Comparison of ENCODE assay signal across 25 cellular contexts in genomic region chr12:55748230-55748993, GRCh38. TPM values are rescaled to one million over a fixed set of nuclear protein-coding genes. Genes with fewer than 3 reads are reported as not detected.
DNase-seq lines count a peak whose midpoint lies in the region; ATAC-seq and TF ChIP-seq lines count a peak whose summit lies in the region.
"Had no signal": no experiment of that assay in that cellular context is flagged by ENCODE, and none has a peak within 500 bp of the region (broad histone marks: within the 10 kb centered on the region; RNA-seq: fewer than 3 reads in every experiment).

No MANE protein-coding gene starts in this region.

- ATAC-seq in CD4-positive, CD25-positive, alpha-beta regulatory T cell (ENCODE audit: low read depth in 2 of 2), result no peak
- no peak for ATAC-seq in activated naive CD4-positive, alpha-beta T cell treated with anti-CD3 and anti-CD28 coated beads, Interleukin-2, amount 50 U/mL, for 72 hours
- ATAC-seq in naive thymus-derived CD8-positive, alpha-beta T cell, result no peak
- ATAC-seq: activated CD8-positive, alpha-beta memory T cell treated with anti-CD3 and anti-CD28 coated beads, Interleukin-2, amount 10 ng/mL, durations not matched to agents 7 days and 5 days; esophagus mucosa; foreskin keratinocyte; sciatic nerve had no signal

- no TSS peak for BruUV-seq in Calu3 (replicated peaks; lab: Mats Ljungman, UMichigan)

- CTCF ChIA-PET in Calu3 (lab: Charles Lee), result interaction anchor here (0.6 to 1.5 kb wide), 4 partner anchors 11 to 168 kb away, joined by 3 to 7 read pairs (median 5); no protein-coding TSS in a partner anchor

- no peak overlapping the region for H3K4me3 ChIP-seq in CD4-positive, CD25-positive, alpha-beta regulatory T cell (ENCODE audit: low read depth, low read length)
- H3K4me3 ChIP-seq: left ventricle myocardium inferior, SK-N-MC, transverse colon had no signal

- H3K4me1 Mint-ChIP-seq in CD4-positive, CD25-positive, alpha-beta regulatory T cell, result peaks cover 0 to 41% (median 22%) of the 10 kb centered on the region in 4 donors
- peaks cover 10% of the 10 kb centered on the region for H3K4me1 Mint-ChIP-seq in Calu3 (ENCODE audit: low read depth, unreplicated experiment)
- H3K4me1 Mint-ChIP-seq in naive thymus-derived CD8-positive, alpha-beta T cell, result peaks cover 24 to 35% (median 28%) of the 10 kb centered on the region in 4 donors

- no peak for TF ChIP-seq CTCF in Calu3 (IDR thresholded peaks at IDR 0.05; ENCODE audit: unreplicated experiment)

- no peak for DNase-seq in CD4-positive, CD25-positive, alpha-beta regulatory T cell
- no peak for DNase-seq in Calu3
- no peak for DNase-seq in activated naive CD4-positive, alpha-beta T cell treated with anti-CD3 and anti-CD28 coated beads, Interleukin-2, amount 50 U/mL, for 72 hours (ENCODE audit: low spot score in 2 of 2)
- DNase-seq in naive thymus-derived CD8-positive, alpha-beta T cell, result no peak
- DNase-seq in stimulated activated naive CD4-positive, alpha-beta T cell (lab: John Stamatoyannopoulos, UW), result no peak
- no peak for DNase-seq in NCI-H1694 treated with DMSO at 0.1 percent for 48 hours (lab: John Stamatoyannopoulos, UW)
- no peak for DNase-seq in NCI-H774 (lab: John Stamatoyannopoulos, UW)
- DNase-seq: activated CD4-positive, alpha-beta T cell treated with anti-CD3 and anti-CD28 coated beads for 48 hours; activated CD8-positive, alpha-beta memory T cell treated with anti-CD3 and anti-CD28 coated beads, Interleukin-2, amount 10 ng/mL, durations not matched to agents 7 days and 5 days; CD4-positive, alpha-beta memory T cell; effector memory CD4-positive, alpha-beta T cell; foreskin keratinocyte; GOT3; hippocampal formation; left ventricle myocardium inferior; NCI-H1105; NCI-H2029 treated with DMSO at 0.1 percent for 48 hours; NCI-H226; RPMI8226; transverse colon had no signal

- intact Hi-C loops in Calu3 (cut with micrococcal nuclease; ENCODE audit: unreplicated experiment), result no loop called here

- H3K27ac Mint-ChIP-seq in CD4-positive, CD25-positive, alpha-beta regulatory T cell, result peak overlapping the region; percentile 6 to 88 (median 67)
- peak overlapping the region; percentile 1 for H3K27ac Mint-ChIP-seq in Calu3 (ENCODE audit: unreplicated experiment)
- peak overlapping the region; percentile 74 to 75 for H3K27ac Mint-ChIP-seq in activated naive CD4-positive, alpha-beta T cell treated with anti-CD3 and anti-CD28 coated beads, Interleukin-2, amount 50 U/mL, for 72 hours
- H3K27ac Mint-ChIP-seq in naive thymus-derived CD8-positive, alpha-beta T cell, result peak overlapping the region in 8 of 10 donors; percentile 4 to 77 (median 64)

- POLR2A ChIA-PET in naive thymus-derived CD8-positive, alpha-beta T cell (lab: Charles Lee), result interaction anchor here (0.6 kb wide), 1 partner anchor 250 kb away, joined by 5 read pairs; no protein-coding TSS in a partner anchor

- H3K36me3 ChIP-seq in CD4-positive, CD25-positive, alpha-beta regulatory T cell (ENCODE audit: control insufficient read depth, insufficient read depth, low read length), result peaks cover 29% of the 10 kb centered on the region

- no peaks in the 10 kb centered on the region for H3K27me3 Mint-ChIP-seq in CD4-positive, CD25-positive, alpha-beta regulatory T cell
- peaks cover 14% of the 10 kb centered on the region for H3K27me3 Mint-ChIP-seq in Calu3 (ENCODE audit: unreplicated experiment)
- no peaks in the 10 kb centered on the region for H3K27me3 Mint-ChIP-seq in naive thymus-derived CD8-positive, alpha-beta T cell
- H3K27me3 Mint-ChIP-seq: activated CD8-positive, alpha-beta memory T cell treated with anti-CD3 and anti-CD28 coated beads, Interleukin-2, amount 10 ng/mL, durations not matched to agents 7 days and 5 days; CD4-positive, alpha-beta memory T cell had no signal

- H3K9me3 ChIP-seq in CD4-positive, CD25-positive, alpha-beta regulatory T cell (ENCODE audit: control insufficient read depth in 2 of 2, low read length in 2 of 2), result no peaks in the 10 kb centered on the region
- H3K9me3 ChIP-seq: left ventricle myocardium inferior, transverse colon had no signal

- no peaks in the 10 kb centered on the region for H3K27me3 ChIP-seq in CD4-positive, CD25-positive, alpha-beta regulatory T cell (ENCODE audit: control insufficient read depth, insufficient read depth, low read length)
- H3K27me3 ChIP-seq: foreskin keratinocyte had no signal

- no peak overlapping the region for H3K27ac ChIP-seq in CD4-positive, CD25-positive, alpha-beta regulatory T cell (ENCODE audit: insufficient read depth, low read length, poor library complexity, severe bottlenecking)
- H3K27ac ChIP-seq: foreskin keratinocyte, SK-N-MC, transverse colon, VCaP had no signal

- H3K9me3 Mint-ChIP-seq in CD4-positive, CD25-positive, alpha-beta regulatory T cell, result no peaks in the 10 kb centered on the region
- no peaks in the 10 kb centered on the region for H3K9me3 Mint-ChIP-seq in Calu3 (ENCODE audit: low read depth, unreplicated experiment)
- H3K9me3 Mint-ChIP-seq in activated naive CD4-positive, alpha-beta T cell treated with anti-CD3 and anti-CD28 coated beads, Interleukin-2, amount 50 U/mL, for 72 hours, result no peaks in the 10 kb centered on the region
- H3K9me3 Mint-ChIP-seq in naive thymus-derived CD8-positive, alpha-beta T cell, result no peaks in the 10 kb centered on the region
- H3K9me3 Mint-ChIP-seq: activated T-helper 1 cell treated with anti-CD3 and anti-CD28 coated beads, Interleukin-12 subunit alpha, Interleukin-12 subunit beta, Interleukin-2, Interleukin-4 antibody, amounts not matched to agents 30 ng/mL and 10 ng/mL and 1 ng/mL, durations not matched to agents 14 hours and 24 hours and 36 hours; CD4-positive, alpha-beta memory T cell had no signal

- H3K36me3 Mint-ChIP-seq in CD4-positive, CD25-positive, alpha-beta regulatory T cell, result peaks cover 10% of the 10 kb centered on the region
- H3K36me3 Mint-ChIP-seq in Calu3 (ENCODE audit: insufficient read depth, unreplicated experiment), result peaks cover 42% of the 10 kb centered on the region
- no peaks in the 10 kb centered on the region for H3K36me3 Mint-ChIP-seq in activated naive CD4-positive, alpha-beta T cell treated with anti-CD3 and anti-CD28 coated beads, Interleukin-2, amount 50 U/mL, for 72 hours
- peaks cover 0 to 34% (median 0%) of the 10 kb centered on the region in 3 donors for H3K36me3 Mint-ChIP-seq in naive thymus-derived CD8-positive, alpha-beta T cell

- H3K4me3 Mint-ChIP-seq in CD4-positive, CD25-positive, alpha-beta regulatory T cell, result no peak overlapping the region
- no peak overlapping the region for H3K4me3 Mint-ChIP-seq in Calu3 (ENCODE audit: low read depth, unreplicated experiment)
- H3K4me3 Mint-ChIP-seq in naive thymus-derived CD8-positive, alpha-beta T cell, result no peak overlapping the region
- H3K4me3 Mint-ChIP-seq: activated CD8-positive, alpha-beta memory T cell treated with anti-CD3 and anti-CD28 coated beads, Interleukin-2, amount 10 ng/mL, durations not matched to agents 7 days and 5 days; activated T-helper 1 cell treated with anti-CD3 and anti-CD28 coated beads, Interleukin-12 subunit alpha, Interleukin-12 subunit beta, Interleukin-2, Interleukin-4 antibody, amounts not matched to agents 30 ng/mL and 10 ng/mL and 1 ng/mL, durations not matched to agents 14 hours and 24 hours and 36 hours; CD4-positive, alpha-beta memory T cell had no signal

- H3K4me1 ChIP-seq in CD4-positive, CD25-positive, alpha-beta regulatory T cell (ENCODE audit: control insufficient read depth, insufficient read depth, low read length, poor library complexity, severe bottlenecking), result peaks cover 19% of the 10 kb centered on the region

RNA-seq across cellular contexts. Expression of gene GDF11, which starts 5.5 kb away (rescaled TPM):
- 7.4 TPM for total RNA-seq in CD4-positive, CD25-positive, alpha-beta regulatory T cell
- 1 to 10 TPM in 1 of 4 donors, under 1 TPM in 3; 0.56 to 1.2 (median 0.66) TPM for polyA plus RNA-seq in CD4-positive, CD25-positive, alpha-beta regulatory T cell
- total RNA-seq in Calu3 (2022), result 5.3 and 6.7 TPM in 2 replicates
- 10 to 100 TPM in 1 of 2 donors, 1 to 10 TPM in 1; 5.9 to 12.0 TPM for total RNA-seq in activated naive CD4-positive, alpha-beta T cell treated with anti-CD3 and anti-CD28 coated beads, Interleukin-2, amount 50 U/mL, for 72 hours
- total RNA-seq in naive thymus-derived CD8-positive, alpha-beta T cell, result 1 to 10 TPM; 5.8 to 7.7 TPM
- polyA plus RNA-seq in naive thymus-derived CD8-positive, alpha-beta T cell, result 1 to 10 TPM in 1 of 3 donors, under 1 TPM in 2; 0.82 to 1.5 (median 0.99) TPM

RNA-seq across cellular contexts. Expression of gene CD63, which starts 19.6 kb away (rescaled TPM):
- 46.4 TPM for total RNA-seq in CD4-positive, CD25-positive, alpha-beta regulatory T cell
- 100 to 1,000 TPM; 145 to 205 (median 180) TPM for polyA plus RNA-seq in CD4-positive, CD25-positive, alpha-beta regulatory T cell
- 880 and 991 TPM in 2 replicates for total RNA-seq in Calu3 (2022)
- total RNA-seq in activated naive CD4-positive, alpha-beta T cell treated with anti-CD3 and anti-CD28 coated beads, Interleukin-2, amount 50 U/mL, for 72 hours, result 100 to 1,000 TPM; 129 to 180 TPM
- total RNA-seq in naive thymus-derived CD8-positive, alpha-beta T cell, result 10 to 100 TPM; 41.0 to 46.5 TPM
- 100 to 1,000 TPM; 119 to 412 (median 135) TPM for polyA plus RNA-seq in naive thymus-derived CD8-positive, alpha-beta T cell

RNA-seq across cellular contexts. Expression of gene RDH5, which starts 28.2 kb away (rescaled TPM):
- total RNA-seq in CD4-positive, CD25-positive, alpha-beta regulatory T cell, result 10.1 TPM
- polyA plus RNA-seq in CD4-positive, CD25-positive, alpha-beta regulatory T cell, result 1 to 10 TPM in 3 of 4 donors, under 1 TPM in 1; 0.94 to 1.6 (median 1.4) TPM
- 11.0 and 11.2 TPM in 2 replicates for total RNA-seq in Calu3 (2022)
- total RNA-seq in activated naive CD4-positive, alpha-beta T cell treated with anti-CD3 and anti-CD28 coated beads, Interleukin-2, amount 50 U/mL, for 72 hours, result 10 to 100 TPM in 1 of 2 donors, 1 to 10 TPM in 1; 6.4 to 13.3 TPM
- total RNA-seq in naive thymus-derived CD8-positive, alpha-beta T cell, result 10 to 100 TPM; 28.8 to 30.4 TPM
- 1 to 10 TPM in 2 of 3 donors, not detected in 1; 1.0 to 1.4 TPM for polyA plus RNA-seq in naive thymus-derived CD8-positive, alpha-beta T cell

RNA-seq across cellular contexts. Expression of gene BLOC1S1, which starts 32.6 kb away (rescaled TPM):
- 60.1 TPM for total RNA-seq in CD4-positive, CD25-positive, alpha-beta regulatory T cell
- polyA plus RNA-seq in CD4-positive, CD25-positive, alpha-beta regulatory T cell, result 100 to 1,000 TPM in 3 of 4 donors, 10 to 100 TPM in 1; 83.6 to 128 (median 112) TPM
- 71.0 and 89.4 TPM in 2 replicates for total RNA-seq in Calu3 (2022)
- total RNA-seq in activated naive CD4-positive, alpha-beta T cell treated with anti-CD3 and anti-CD28 coated beads, Interleukin-2, amount 50 U/mL, for 72 hours, result 100 to 1,000 TPM; 116 to 118 TPM
- 10 to 100 TPM; 62.9 to 65.7 TPM for total RNA-seq in naive thymus-derived CD8-positive, alpha-beta T cell
- polyA plus RNA-seq in naive thymus-derived CD8-positive, alpha-beta T cell, result 100 to 1,000 TPM in 2 of 3 donors, 10 to 100 TPM in 1; 84.3 to 133 (median 117) TPM

RNA-seq across cellular contexts. Expression of gene ITGA7, which starts 40.7 kb away (rescaled TPM):
- 0.76 TPM for total RNA-seq in CD4-positive, CD25-positive, alpha-beta regulatory T cell
- under 1 TPM in 1 of 4 donors, not detected in 3; 0.29 TPM for polyA plus RNA-seq in CD4-positive, CD25-positive, alpha-beta regulatory T cell
- total RNA-seq in Calu3 (2022), result 5.9 and 6.3 TPM in 2 replicates
- 10 to 100 TPM in 1 of 2 donors, 1 to 10 TPM in 1; 4.0 to 11.9 TPM for total RNA-seq in activated naive CD4-positive, alpha-beta T cell treated with anti-CD3 and anti-CD28 coated beads, Interleukin-2, amount 50 U/mL, for 72 hours
- total RNA-seq in naive thymus-derived CD8-positive, alpha-beta T cell, result 1 to 10 TPM; 5.2 to 7.0 TPM
- polyA plus RNA-seq in naive thymus-derived CD8-positive, alpha-beta T cell, result 1 to 10 TPM in 2 of 3 donors, not detected in 1; 1.5 to 1.7 TPM
- polyA plus RNA-seq: CD4-positive, alpha-beta memory T cell had no signal

Comparison
In these comparisons a context has a peak if more than half of its experiments do, and no peak if none do; other contexts are left out.
1. H3K27ac Mint-ChIP-seq: peak in every context shown above with its lines; median percentile 74 in activated naive CD4-positive, alpha-beta T cell treated with anti-CD3 and anti-CD28 coated beads, Interleukin-2, amount 50 U/mL, for 72 hours; 67 in CD4-positive, CD25-positive, alpha-beta regulatory T cell; 64 in naive thymus-derived CD8-positive, alpha-beta T cell; 1 in Calu3.